28 cellular contexts compared by ENCODE assay signal in the genomic region with DNA sequence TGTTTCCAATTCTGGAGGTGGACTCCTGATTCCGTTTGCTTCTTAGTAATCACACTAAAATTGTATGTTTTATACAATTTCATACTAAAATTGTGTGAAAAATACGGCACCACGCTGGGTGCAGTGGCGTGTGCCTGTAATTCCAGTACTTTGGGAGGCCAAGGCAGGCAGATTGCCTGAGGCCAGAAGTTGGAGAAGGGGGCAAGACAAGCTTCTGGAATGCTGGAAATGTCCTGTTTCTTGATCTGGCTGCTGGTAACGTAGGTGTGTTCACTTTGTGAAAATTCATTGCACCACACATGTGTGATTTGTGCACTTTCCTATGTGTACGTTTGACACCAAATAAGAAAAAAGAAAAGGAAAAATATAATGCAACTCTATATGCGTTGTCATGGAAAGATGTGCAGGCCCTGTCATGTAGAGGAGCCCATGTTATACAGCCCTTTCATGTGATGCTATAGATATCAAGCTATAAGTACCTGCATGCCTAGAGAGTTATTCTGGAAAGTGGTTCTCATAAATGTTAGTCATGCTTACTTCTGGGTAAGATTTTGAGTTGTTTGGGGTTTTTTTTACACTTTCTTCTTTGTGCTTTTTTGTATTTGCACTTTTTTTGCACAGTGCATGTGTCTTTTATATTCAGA.
"Had no signal": no experiment of that assay in that cellular context is flagged by ENCODE, and none has a peak within 500 bp of the region (broad histone marks: within the 10 kb centered on the region; RNA-seq: fewer than 3 reads in every experiment).

No MANE protein-coding gene starts in this region.

- H3K9me3 Mint-ChIP-seq: nephron; neural crest cell; stimulated activated effector memory CD8-positive, alpha-beta T cell treated with anti-CD3 and anti-CD28 coated beads, Interleukin-12 subunit alpha, Interleukin-12 subunit beta, amount 100 ng/mL, for 72 hours; stimulated activated naive CD8-positive, alpha-beta T cell treated with anti-CD3 and anti-CD28 coated beads, Interleukin-15, Interleukin-2, amounts not matched to agents 100 ng/mL and 50 ng/mL, for 24 hours had no signal

- H3K27ac Mint-ChIP-seq: immature natural killer cell; naive thymus-derived CD8-positive, alpha-beta T cell; nephron; stimulated activated effector memory CD8-positive, alpha-beta T cell treated with anti-CD3 and anti-CD28 coated beads, Interleukin-12 subunit alpha, Interleukin-12 subunit beta, amount 100 ng/mL, for 72 hours; stimulated activated naive CD8-positive, alpha-beta T cell treated with anti-CD3 and anti-CD28 coated beads, Interleukin-15, Interleukin-2, amounts not matched to agents 100 ng/mL and 50 ng/mL, for 24 hours had no signal

- H3K4me3 ChIP-seq: left lung, lower lobe of right lung, pancreas, prostate gland, skin epidermis, tibial nerve, upper lobe of left lung, vagina had no signal

- H3K36me3 Mint-ChIP-seq: immature natural killer cell; naive thymus-derived CD8-positive, alpha-beta T cell; stimulated activated effector memory CD8-positive, alpha-beta T cell treated with anti-CD3 and anti-CD28 coated beads, Interleukin-12 subunit alpha, Interleukin-12 subunit beta, amount 100 ng/mL, for 72 hours had no signal

- DNase-seq: hypothalamus; immature natural killer cell; left colon; left lung; lower lobe of right lung; mammary epithelial cell; mesenchymal stem cell; naive thymus-derived CD8-positive, alpha-beta T cell; nucleus accumbens; pancreas; posterior cingulate gyrus; retina; right cardiac atrium; stimulated activated CD4-positive, alpha-beta T cell treated with anti-CD3 and anti-CD28 coated beads, Interleukin-12 subunit alpha, Interleukin-12 subunit beta, amount 100 ng/mL, for 4 hours; stimulated activated CD4-positive, alpha-beta T cell treated with anti-CD3 and anti-CD28 coated beads, Interleukin-15, amount 100 ng/mL, for 24 hours; stimulated activated CD4-positive, alpha-beta T cell treated with anti-CD3 and anti-CD28 coated beads, Interleukin-4, amount 100 ng/mL, for 24 hours; stimulated activated naive CD4-positive, alpha-beta T cell; substantia nigra; upper lobe of left lung had no signal

- ATAC-seq: left colon; left lung; lower lobe of right lung; naive thymus-derived CD8-positive, alpha-beta T cell; pancreas; right cardiac atrium; sciatic nerve; stimulated activated effector memory CD8-positive, alpha-beta T cell treated with anti-CD3 and anti-CD28 coated beads, Interleukin-12 subunit alpha, Interleukin-12 subunit beta, amount 100 ng/mL, for 72 hours had no signal

- H3K4me1 Mint-ChIP-seq: immature natural killer cell, neural crest cell had no signal

- H3K4me3 Mint-ChIP-seq: immature natural killer cell; naive thymus-derived CD8-positive, alpha-beta T cell; nephron; neural crest cell; stimulated activated effector memory CD8-positive, alpha-beta T cell treated with anti-CD3 and anti-CD28 coated beads, Interleukin-12 subunit alpha, Interleukin-12 subunit beta, amount 100 ng/mL, for 72 hours; stimulated activated naive CD8-positive, alpha-beta T cell treated with anti-CD3 and anti-CD28 coated beads, Interleukin-15, Interleukin-2, amounts not matched to agents 100 ng/mL and 50 ng/mL, for 24 hours had no signal
